ENCODE assay signal across 15 cellular contexts in the genomic region with DNA sequence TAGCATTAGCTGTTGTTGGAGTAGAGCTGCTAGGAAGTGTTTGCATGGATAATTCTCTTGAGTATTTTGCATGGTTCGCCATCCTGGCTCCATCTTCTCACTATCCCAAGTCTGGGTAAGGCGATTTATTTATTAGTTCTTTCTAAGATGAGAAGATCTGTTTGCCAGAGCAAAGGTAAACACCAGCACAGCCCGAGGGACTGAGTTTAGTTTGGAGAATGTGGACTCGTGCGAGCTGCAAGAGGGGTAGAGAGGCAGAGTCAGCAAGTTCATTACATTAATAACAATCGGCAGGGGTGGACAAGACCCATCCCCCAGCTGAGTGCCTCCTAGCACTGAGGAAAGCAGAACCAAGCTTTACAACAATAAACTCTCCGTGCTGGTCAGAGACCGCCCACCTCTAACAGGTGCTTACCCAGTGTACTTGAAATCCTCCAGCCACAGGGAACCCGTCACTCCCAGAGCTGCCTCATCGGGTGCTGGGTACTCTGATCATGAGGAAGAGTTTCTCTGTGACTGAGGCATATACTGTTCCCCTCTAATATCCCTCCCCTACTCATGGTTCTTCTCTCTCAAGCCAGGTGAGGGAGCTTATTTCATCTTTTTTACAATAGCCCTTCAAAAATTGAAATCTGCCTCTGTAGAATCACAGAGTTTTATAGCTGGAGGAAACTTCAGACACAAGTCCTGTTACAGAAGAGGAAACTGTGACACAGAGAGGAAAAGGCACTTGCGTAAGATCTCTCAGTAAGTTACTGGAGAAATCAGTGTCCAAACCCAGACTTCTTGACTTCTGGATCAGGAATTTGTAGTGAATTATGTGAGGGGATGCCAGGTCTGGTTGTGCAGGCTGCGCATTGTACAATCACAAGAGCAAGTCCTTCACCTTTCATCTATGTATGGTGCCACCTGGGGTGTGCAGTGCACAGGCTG. TPM values are rescaled to one million over a fixed set of nuclear protein-coding genes. Genes with fewer than 3 reads are reported as not detected.
A peak's percentile ranks its signal among the peaks of the same experiment; 100 is the strongest.
DNase-seq lines count a peak whose midpoint lies in the region; ATAC-seq and TF ChIP-seq lines count a peak whose summit lies in the region.
"Had no signal": no experiment of that assay in that cellular context is flagged by ENCODE, and none has a peak within 500 bp of the region (broad histone marks: within the 10 kb centered on the region; RNA-seq: fewer than 3 reads in every experiment).

No MANE protein-coding gene starts in this region.

- TF ChIP-seq CTCF in VCaP (conservative IDR thresholded peaks at IDR 0.05) (no peak), thyroid gland (IDR thresholded peaks at IDR 0.05) (no peak)

- WGBS in thyroid gland, 2 donors, result 23 to 29% methylated on average over 12 of the region's 12 CpGs

- intact Hi-C loops in Right ventricle myocardium superior (cut with DNase I), result no loop called here
- intact Hi-C loops in Right ventricle myocardium inferior (cut with DNase I), result no loop called here
- intact Hi-C loops in thyroid gland (cut with DNase I), result no loop called here

- no peak overlapping the region for H3K4me3 ChIP-seq in thyroid gland (replicated peaks in 1 of 3)
- H3K4me3 ChIP-seq: SJCRH30, tibial artery had no signal

- H3K4me1 ChIP-seq in thyroid gland, result peaks cover 0 to 9% of the 10 kb centered on the region in 2 donors
- H3K4me1 ChIP-seq: SJCRH30, tibial artery had no signal

- peak overlapping the region; percentile 74 for H3K27ac ChIP-seq in VCaP
- H3K27ac ChIP-seq in thyroid gland, result peak overlapping the region in 1 of 3 donors; percentile 10
- H3K27ac ChIP-seq in substantia nigra (ENCODE audit: low read depth, low read length, poor library complexity, severe bottlenecking), result no peak overlapping the region
- H3K27ac ChIP-seq: SJCRH30, tibial artery had no signal

- TF ChIP-seq POLR2A in thyroid gland (IDR thresholded peaks at IDR 0.05), result no peak

- DNase-seq in Right ventricle myocardium superior, result no peak
- DNase-seq in Right ventricle myocardium inferior (ENCODE audit: missing footprints), result no peak
- DNase-seq in left kidney (ENCODE audit: low read depth, low spot score), result peak; percentile 44
- DNase-seq in thyroid gland, result peak; percentile 27 to 50
- DNase-seq in HuH-7.5 (ENCODE audit: low spot score), result no peak
- DNase-seq in activated CD8-positive, alpha-beta memory T cell treated with anti-CD3 and anti-CD28 coated beads for 24 hours, result no peak
- DNase-seq in substantia nigra (lab: John Stamatoyannopoulos, UW), result no peak
- DNase-seq: activated effector memory CD4-positive, alpha-beta T cell treated with anti-CD3 and anti-CD28 coated beads, Interleukin-2, amount 50 U/mL, for 16 hours; DMS153; HFFc6; MM.1S; NCI-H510A treated with DMSO at 0.1 percent for 48 hours; SJCRH30; tibial artery had no signal

- no peaks in the 10 kb centered on the region for H3K36me3 ChIP-seq in thyroid gland
- H3K36me3 ChIP-seq: SJCRH30 had no signal

- H3K9me3 ChIP-seq in thyroid gland, result no peaks in the 10 kb centered on the region
- H3K9me3 ChIP-seq: SJCRH30, tibial artery had no signal

- H3K27me3 ChIP-seq in thyroid gland, result no peaks in the 10 kb centered on the region
- H3K27me3 ChIP-seq: SJCRH30, tibial artery had no signal

- ATAC-seq in Right ventricle myocardium superior (ENCODE audit: poor library complexity) (peak; percentile 51), Right ventricle myocardium inferior (no peak)

RNA-seq across cellular contexts. Expression of a gene that starts 4.4 kb away (rescaled TPM):
- total RNA-seq in Right ventricle myocardium superior (15.2 TPM), Right ventricle myocardium inferior (16.5 TPM), thyroid gland (10 to 100 TPM; 13.0 to 29.3 (median 17.4) TPM)
- total RNA-seq: HFFc6, SJCRH30 had no signal

Comparison
In these comparisons a context has a peak if more than half of its experiments do, and no peak if none do; other contexts are left out.
1. DNase-seq: peak in left kidney (single experiment) and thyroid gland (2 of 2); none in Right ventricle myocardium superior (single experiment), Right ventricle myocardium inferior (single experiment), HuH-7.5 (single experiment), activated CD8-positive, alpha-beta memory T cell treated with anti-CD3 and anti-CD28 coated beads for 24 hours (single experiment) and substantia nigra (0 of 49).